ENCODE assay signal across 1 cellular context in the genomic region with DNA sequence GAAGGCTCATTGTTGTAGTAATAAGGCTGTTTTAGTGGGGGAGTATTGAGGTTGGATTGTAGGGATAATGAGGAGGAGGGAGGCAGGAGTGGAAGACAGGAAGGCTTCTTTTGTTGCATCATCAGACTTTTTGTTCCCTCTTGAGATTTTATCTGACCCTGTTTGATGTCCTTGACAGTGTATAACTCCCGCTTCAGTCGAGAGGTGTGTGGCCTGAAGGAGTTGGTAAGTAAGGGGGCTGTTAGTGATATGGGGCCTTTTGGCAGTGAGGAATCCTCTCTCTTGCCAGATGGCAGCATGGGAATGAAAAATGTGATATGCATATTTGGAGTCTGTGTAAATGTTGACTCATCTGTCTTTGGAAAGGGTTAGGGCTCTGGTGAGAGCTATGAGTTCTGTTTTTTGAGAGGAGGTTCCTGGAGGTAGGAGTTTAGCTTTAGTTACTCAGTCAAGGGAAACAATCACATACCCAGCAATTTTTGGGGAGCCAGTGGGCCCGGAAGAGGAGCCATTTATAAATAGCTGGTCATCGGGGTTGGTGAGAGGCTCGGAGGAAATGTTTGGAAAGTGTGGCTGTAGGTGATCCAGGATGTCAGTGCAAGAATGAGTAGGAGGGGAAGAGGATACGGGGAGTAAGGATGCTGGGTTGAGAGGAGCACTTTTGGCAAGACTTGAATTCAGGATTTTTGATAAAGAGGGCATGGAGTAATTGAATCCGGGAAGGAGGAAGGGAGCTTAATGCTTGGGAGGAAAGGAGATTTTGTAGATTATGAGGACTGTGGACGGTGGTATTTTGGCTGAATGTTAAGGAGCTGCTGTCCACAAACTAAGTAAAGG.
TF ChIP-seq lines count a peak whose summit lies in the region.

No MANE protein-coding gene starts in this region.

TF ChIP-seq in K562, 482 proteins besides CTCF, POLR2A, EP300 and RAD21 (continued from another document and continues in another):
- TF ChIP-seq, protein P1, sequence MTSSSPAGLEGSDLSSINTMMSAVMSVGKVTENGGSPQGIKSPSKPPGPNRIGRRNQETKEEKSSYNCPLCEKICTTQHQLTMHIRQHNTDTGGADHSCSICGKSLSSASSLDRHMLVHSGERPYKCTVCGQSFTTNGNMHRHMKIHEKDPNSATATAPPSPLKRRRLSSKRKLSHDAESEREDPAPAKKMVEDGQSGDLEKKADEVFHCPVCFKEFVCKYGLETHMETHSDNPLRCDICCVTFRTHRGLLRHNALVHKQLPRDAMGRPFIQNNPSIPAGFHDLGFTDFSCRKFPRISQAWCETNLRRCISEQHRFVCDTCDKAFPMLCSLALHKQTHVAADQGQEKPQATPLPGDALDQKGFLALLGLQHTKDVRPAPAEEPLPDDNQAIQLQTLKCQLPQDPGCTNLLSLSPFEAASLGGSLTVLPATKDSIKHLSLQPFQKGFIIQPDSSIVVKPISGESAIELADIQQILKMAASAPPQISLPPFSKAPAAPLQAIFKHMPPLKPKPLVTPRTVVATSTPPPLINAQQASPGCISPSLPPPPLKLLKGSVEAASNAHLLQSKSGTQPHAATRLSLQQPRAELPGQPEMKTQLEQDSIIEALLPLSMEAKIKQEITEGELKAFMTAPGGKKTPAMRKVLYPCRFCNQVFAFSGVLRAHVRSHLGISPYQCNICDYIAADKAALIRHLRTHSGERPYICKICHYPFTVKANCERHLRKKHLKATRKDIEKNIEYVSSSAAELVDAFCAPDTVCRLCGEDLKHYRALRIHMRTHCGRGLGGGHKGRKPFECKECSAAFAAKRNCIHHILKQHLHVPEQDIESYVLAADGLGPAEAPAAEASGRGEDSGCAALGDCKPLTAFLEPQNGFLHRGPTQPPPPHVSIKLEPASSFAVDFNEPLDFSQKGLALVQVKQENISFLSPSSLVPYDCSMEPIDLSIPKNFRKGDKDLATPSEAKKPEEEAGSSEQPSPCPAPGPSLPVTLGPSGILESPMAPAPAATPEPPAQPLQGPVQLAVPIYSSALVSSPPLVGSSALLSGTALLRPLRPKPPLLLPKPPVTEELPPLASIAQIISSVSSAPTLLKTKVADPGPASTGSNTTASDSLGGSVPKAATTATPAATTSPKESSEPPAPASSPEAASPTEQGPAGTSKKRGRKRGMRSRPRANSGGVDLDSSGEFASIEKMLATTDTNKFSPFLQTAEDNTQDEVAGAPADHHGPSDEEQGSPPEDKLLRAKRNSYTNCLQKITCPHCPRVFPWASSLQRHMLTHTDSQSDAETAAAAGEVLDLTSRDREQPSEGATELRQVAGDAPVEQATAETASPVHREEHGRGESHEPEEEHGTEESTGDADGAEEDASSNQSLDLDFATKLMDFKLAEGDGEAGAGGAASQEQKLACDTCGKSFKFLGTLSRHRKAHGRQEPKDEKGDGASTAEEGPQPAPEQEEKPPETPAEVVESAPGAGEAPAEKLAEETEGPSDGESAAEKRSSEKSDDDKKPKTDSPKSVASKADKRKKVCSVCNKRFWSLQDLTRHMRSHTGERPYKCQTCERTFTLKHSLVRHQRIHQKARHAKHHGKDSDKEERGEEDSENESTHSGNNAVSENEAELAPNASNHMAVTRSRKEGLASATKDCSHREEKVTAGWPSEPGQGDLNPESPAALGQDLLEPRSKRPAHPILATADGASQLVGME (CRISPR knock-in tag; IDR thresholded peaks at IDR 0.05) = no peak
- TF ChIP-seq ESRRB (CRISPR knock-in tag; IDR thresholded peaks at IDR 0.05; ENCODE audit: borderline replicate concordance) (no peak), ZNF717 (CRISPR knock-in tag; IDR thresholded peaks at IDR 0.05) (no peak), EZH2 (IDR thresholded peaks at IDR 0.05; ENCODE audit: borderline replicate concordance, low read depth, low read length) (no peak), BHLHE40 (IDR thresholded peaks at IDR 0.05; ENCODE audit: low read length) (no peak), SMAD1 (IDR thresholded peaks at IDR 0.05; ENCODE audit: low read depth, low read length, partially characterized antibody) (no peak), HMG20A (CRISPR knock-in tag; conservative IDR thresholded peaks at IDR 0.05) (no peak), ZNF384 (IDR thresholded peaks at IDR 0.05; ENCODE audit: low read depth, low read length) (no peak), ZKSCAN3 (CRISPR knock-in tag; IDR thresholded peaks at IDR 0.05) (no peak), ZNF444 (CRISPR knock-in tag; IDR thresholded peaks at IDR 0.05) (no peak), SREBF1 (IDR thresholded peaks at IDR 0.05; ENCODE audit: borderline replicate concordance, low read depth, low read length) (no peak), NFE2L1 (tag; IDR thresholded peaks at IDR 0.05; ENCODE audit: borderline replicate concordance, low read depth) (no peak), KDM1A (IDR thresholded peaks at IDR 0.05) (no peak; a peak in 1 of 4 replicates), NCOA1 (IDR thresholded peaks at IDR 0.05; ENCODE audit: low read depth) (no peak), CBFB (CRISPR knock-in tag; IDR thresholded peaks at IDR 0.05) (no peak), HMG20B (CRISPR knock-in tag; IDR thresholded peaks at IDR 0.05) (no peak), CBX1 (IDR thresholded peaks at IDR 0.05; ENCODE audit: low read depth) (no peak), TSC22D4 (tag; IDR thresholded peaks at IDR 0.05) (no peak)
- TF ChIP-seq, protein P2, sequence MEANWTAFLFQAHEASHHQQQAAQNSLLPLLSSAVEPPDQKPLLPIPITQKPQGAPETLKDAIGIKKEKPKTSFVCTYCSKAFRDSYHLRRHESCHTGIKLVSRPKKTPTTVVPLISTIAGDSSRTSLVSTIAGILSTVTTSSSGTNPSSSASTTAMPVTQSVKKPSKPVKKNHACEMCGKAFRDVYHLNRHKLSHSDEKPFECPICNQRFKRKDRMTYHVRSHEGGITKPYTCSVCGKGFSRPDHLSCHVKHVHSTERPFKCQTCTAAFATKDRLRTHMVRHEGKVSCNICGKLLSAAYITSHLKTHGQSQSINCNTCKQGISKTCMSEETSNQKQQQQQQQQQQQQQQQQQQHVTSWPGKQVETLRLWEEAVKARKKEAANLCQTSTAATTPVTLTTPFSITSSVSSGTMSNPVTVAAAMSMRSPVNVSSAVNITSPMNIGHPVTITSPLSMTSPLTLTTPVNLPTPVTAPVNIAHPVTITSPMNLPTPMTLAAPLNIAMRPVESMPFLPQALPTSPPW (CRISPR knock-in tag; IDR thresholded peaks at IDR 0.05) = peak; percentile 59
- TF ChIP-seq, protein P3, sequence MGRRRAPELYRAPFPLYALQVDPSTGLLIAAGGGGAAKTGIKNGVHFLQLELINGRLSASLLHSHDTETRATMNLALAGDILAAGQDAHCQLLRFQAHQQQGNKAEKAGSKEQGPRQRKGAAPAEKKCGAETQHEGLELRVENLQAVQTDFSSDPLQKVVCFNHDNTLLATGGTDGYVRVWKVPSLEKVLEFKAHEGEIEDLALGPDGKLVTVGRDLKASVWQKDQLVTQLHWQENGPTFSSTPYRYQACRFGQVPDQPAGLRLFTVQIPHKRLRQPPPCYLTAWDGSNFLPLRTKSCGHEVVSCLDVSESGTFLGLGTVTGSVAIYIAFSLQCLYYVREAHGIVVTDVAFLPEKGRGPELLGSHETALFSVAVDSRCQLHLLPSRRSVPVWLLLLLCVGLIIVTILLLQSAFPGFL (CRISPR knock-in tag; IDR thresholded peaks at IDR 0.05) = no peak
- TF ChIP-seq, protein P4, sequence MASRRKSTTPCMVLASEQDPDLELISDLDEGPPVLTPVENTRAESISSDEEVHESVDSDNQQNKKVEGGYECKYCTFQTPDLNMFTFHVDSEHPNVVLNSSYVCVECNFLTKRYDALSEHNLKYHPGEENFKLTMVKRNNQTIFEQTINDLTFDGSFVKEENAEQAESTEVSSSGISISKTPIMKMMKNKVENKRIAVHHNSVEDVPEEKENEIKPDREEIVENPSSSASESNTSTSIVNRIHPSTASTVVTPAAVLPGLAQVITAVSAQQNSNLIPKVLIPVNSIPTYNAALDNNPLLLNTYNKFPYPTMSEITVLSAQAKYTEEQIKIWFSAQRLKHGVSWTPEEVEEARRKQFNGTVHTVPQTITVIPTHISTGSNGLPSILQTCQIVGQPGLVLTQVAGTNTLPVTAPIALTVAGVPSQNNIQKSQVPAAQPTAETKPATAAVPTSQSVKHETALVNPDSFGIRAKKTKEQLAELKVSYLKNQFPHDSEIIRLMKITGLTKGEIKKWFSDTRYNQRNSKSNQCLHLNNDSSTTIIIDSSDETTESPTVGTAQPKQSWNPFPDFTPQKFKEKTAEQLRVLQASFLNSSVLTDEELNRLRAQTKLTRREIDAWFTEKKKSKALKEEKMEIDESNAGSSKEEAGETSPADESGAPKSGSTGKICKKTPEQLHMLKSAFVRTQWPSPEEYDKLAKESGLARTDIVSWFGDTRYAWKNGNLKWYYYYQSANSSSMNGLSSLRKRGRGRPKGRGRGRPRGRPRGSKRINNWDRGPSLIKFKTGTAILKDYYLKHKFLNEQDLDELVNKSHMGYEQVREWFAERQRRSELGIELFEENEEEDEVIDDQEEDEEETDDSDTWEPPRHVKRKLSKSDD (conservative IDR thresholded peaks at IDR 0.05; ENCODE audit: low read length) = no peak
- TF ChIP-seq, protein P5, sequence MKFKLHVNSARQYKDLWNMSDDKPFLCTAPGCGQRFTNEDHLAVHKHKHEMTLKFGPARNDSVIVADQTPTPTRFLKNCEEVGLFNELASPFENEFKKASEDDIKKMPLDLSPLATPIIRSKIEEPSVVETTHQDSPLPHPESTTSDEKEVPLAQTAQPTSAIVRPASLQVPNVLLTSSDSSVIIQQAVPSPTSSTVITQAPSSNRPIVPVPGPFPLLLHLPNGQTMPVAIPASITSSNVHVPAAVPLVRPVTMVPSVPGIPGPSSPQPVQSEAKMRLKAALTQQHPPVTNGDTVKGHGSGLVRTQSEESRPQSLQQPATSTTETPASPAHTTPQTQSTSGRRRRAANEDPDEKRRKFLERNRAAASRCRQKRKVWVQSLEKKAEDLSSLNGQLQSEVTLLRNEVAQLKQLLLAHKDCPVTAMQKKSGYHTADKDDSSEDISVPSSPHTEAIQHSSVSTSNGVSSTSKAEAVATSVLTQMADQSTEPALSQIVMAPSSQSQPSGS (CRISPR knock-in tag; IDR thresholded peaks at IDR 0.05) = no peak
- TF ChIP-seq, protein P6, sequence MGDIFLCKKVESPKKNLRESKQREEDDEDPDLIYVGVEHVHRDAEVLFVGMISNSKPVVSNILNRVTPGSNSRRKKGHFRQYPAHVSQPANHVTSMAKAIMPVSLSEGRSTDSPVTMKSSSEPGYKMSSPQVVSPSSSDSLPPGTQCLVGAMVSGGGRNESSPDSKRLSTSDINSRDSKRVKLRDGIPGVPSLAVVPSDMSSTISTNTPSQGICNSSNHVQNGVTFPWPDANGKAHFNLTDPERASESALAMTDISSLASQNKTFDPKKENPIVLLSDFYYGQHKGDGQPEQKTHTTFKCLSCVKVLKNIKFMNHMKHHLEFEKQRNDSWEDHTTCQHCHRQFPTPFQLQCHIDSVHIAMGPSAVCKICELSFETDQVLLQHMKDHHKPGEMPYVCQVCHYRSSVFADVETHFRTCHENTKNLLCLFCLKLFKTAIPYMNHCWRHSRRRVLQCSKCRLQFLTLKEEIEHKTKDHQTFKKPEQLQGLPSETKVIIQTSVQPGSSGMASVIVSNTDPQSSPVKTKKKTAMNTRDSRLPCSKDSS (IDR thresholded peaks at IDR 0.05; ENCODE audit: low read depth, partially characterized antibody) = no peak
- TF ChIP-seq, protein P7, sequence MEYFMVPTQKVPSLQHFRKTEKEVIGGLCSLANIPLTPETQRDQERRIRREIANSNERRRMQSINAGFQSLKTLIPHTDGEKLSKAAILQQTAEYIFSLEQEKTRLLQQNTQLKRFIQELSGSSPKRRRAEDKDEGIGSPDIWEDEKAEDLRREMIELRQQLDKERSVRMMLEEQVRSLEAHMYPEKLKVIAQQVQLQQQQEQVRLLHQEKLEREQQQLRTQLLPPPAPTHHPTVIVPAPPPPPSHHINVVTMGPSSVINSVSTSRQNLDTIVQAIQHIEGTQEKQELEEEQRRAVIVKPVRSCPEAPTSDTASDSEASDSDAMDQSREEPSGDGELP (CRISPR knock-in tag; IDR thresholded peaks at IDR 0.05; ENCODE audit: borderline replicate concordance) = no peak
- TF ChIP-seq, protein P8, sequence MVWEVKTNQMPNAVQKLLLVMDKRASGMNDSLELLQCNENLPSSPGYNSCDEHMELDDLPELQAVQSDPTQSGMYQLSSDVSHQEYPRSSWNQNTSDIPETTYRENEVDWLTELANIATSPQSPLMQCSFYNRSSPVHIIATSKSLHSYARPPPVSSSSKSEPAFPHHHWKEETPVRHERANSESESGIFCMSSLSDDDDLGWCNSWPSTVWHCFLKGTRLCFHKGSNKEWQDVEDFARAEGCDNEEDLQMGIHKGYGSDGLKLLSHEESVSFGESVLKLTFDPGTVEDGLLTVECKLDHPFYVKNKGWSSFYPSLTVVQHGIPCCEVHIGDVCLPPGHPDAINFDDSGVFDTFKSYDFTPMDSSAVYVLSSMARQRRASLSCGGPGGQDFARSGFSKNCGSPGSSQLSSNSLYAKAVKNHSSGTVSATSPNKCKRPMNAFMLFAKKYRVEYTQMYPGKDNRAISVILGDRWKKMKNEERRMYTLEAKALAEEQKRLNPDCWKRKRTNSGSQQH (CRISPR knock-in tag; IDR thresholded peaks at IDR 0.05) = no peak
- TF ChIP-seq, protein P9, sequence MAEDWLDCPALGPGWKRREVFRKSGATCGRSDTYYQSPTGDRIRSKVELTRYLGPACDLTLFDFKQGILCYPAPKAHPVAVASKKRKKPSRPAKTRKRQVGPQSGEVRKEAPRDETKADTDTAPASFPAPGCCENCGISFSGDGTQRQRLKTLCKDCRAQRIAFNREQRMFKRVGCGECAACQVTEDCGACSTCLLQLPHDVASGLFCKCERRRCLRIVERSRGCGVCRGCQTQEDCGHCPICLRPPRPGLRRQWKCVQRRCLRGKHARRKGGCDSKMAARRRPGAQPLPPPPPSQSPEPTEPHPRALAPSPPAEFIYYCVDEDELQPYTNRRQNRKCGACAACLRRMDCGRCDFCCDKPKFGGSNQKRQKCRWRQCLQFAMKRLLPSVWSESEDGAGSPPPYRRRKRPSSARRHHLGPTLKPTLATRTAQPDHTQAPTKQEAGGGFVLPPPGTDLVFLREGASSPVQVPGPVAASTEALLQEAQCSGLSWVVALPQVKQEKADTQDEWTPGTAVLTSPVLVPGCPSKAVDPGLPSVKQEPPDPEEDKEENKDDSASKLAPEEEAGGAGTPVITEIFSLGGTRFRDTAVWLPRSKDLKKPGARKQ (CRISPR knock-in tag; IDR thresholded peaks at IDR 0.05) = no peak
- TF ChIP-seq, protein P10, sequence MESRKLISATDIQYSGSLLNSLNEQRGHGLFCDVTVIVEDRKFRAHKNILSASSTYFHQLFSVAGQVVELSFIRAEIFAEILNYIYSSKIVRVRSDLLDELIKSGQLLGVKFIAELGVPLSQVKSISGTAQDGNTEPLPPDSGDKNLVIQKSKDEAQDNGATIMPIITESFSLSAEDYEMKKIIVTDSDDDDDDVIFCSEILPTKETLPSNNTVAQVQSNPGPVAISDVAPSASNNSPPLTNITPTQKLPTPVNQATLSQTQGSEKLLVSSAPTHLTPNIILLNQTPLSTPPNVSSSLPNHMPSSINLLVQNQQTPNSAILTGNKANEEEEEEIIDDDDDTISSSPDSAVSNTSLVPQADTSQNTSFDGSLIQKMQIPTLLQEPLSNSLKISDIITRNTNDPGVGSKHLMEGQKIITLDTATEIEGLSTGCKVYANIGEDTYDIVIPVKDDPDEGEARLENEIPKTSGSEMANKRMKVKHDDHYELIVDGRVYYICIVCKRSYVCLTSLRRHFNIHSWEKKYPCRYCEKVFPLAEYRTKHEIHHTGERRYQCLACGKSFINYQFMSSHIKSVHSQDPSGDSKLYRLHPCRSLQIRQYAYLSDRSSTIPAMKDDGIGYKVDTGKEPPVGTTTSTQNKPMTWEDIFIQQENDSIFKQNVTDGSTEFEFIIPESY (CRISPR knock-in tag; IDR thresholded peaks at IDR 0.05) = no peak
- TF ChIP-seq, protein P11, sequence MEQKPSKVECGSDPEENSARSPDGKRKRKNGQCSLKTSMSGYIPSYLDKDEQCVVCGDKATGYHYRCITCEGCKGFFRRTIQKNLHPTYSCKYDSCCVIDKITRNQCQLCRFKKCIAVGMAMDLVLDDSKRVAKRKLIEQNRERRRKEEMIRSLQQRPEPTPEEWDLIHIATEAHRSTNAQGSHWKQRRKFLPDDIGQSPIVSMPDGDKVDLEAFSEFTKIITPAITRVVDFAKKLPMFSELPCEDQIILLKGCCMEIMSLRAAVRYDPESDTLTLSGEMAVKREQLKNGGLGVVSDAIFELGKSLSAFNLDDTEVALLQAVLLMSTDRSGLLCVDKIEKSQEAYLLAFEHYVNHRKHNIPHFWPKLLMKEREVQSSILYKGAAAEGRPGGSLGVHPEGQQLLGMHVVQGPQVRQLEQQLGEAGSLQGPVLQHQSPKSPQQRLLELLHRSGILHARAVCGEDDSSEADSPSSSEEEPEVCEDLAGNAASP (IDR thresholded peaks at IDR 0.05) = no peak
